ENCODE assay signal across 1 cellular context in genomic region chr1:154607748-154608521, GRCh38.
TF ChIP-seq lines count a peak whose summit lies in the region.

A gene with protein sequence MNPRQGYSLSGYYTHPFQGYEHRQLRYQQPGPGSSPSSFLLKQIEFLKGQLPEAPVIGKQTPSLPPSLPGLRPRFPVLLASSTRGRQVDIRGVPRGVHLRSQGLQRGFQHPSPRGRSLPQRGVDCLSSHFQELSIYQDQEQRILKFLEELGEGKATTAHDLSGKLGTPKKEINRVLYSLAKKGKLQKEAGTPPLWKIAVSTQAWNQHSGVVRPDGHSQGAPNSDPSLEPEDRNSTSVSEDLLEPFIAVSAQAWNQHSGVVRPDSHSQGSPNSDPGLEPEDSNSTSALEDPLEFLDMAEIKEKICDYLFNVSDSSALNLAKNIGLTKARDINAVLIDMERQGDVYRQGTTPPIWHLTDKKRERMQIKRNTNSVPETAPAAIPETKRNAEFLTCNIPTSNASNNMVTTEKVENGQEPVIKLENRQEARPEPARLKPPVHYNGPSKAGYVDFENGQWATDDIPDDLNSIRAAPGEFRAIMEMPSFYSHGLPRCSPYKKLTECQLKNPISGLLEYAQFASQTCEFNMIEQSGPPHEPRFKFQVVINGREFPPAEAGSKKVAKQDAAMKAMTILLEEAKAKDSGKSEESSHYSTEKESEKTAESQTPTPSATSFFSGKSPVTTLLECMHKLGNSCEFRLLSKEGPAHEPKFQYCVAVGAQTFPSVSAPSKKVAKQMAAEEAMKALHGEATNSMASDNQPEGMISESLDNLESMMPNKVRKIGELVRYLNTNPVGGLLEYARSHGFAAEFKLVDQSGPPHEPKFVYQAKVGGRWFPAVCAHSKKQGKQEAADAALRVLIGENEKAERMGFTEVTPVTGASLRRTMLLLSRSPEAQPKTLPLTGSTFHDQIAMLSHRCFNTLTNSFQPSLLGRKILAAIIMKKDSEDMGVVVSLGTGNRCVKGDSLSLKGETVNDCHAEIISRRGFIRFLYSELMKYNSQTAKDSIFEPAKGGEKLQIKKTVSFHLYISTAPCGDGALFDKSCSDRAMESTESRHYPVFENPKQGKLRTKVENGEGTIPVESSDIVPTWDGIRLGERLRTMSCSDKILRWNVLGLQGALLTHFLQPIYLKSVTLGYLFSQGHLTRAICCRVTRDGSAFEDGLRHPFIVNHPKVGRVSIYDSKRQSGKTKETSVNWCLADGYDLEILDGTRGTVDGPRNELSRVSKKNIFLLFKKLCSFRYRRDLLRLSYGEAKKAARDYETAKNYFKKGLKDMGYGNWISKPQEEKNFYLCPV (minus strand): TSS chr1:154608186. CDS start chr1:154608006, 180 bp downstream.

TF ChIP-seq in GM12878, 131 proteins besides CTCF, POLR2A, EP300 and RAD21 (continued from another document and continues in another):
- TF ChIP-seq BCLAF1 (IDR thresholded peaks at IDR 0.05) (no peak), POU2F2 (IDR thresholded peaks at IDR 0.05; ENCODE audit: borderline replicate concordance, low read depth, low read length) (0 out of 3 replicates have a peak, but pooled peaks have one; percentile 58), SIN3A (IDR thresholded peaks at IDR 0.05; ENCODE audit: low read depth, low read length) (no peak), ATF7 (IDR thresholded peaks at IDR 0.05; ENCODE audit: low read depth) (peak; percentile 34), NR2F1 (conservative IDR thresholded peaks at IDR 0.05) (peak; percentile 69; the same call in 1 of the 2 replicates), NFIC (IDR thresholded peaks at IDR 0.05; ENCODE audit: low read depth, low read length) (0 out of 2 replicates have a peak, but pooled peaks have one; percentile 60), MXI1 (IDR thresholded peaks at IDR 0.05; ENCODE audit: low read depth, low read length) (peak; percentile 58), CBX5 (IDR thresholded peaks at IDR 0.05; ENCODE audit: low read depth) (peak; percentile 87), KAT2A (conservative IDR thresholded peaks at IDR 0.05; ENCODE audit: control insufficient read depth, low read depth, low read length) (no peak), RUNX3 (IDR thresholded peaks at IDR 0.05; ENCODE audit: low read length) (peak; percentile 66), E4F1 (IDR thresholded peaks at IDR 0.05; ENCODE audit: borderline replicate concordance, partially characterized antibody) (peak; percentile 62), YBX1 (IDR thresholded peaks at IDR 0.05) (no peak), CHD2 (IDR thresholded peaks at IDR 0.05; ENCODE audit: borderline replicate concordance, low read depth, low read length) (peak; percentile 92), SMAD5 (IDR thresholded peaks at IDR 0.05; ENCODE audit: low read depth) (peak; percentile 52; the same call in 1 of the 2 replicates), ZBED1 (IDR thresholded peaks at IDR 0.05; ENCODE audit: borderline replicate concordance) (no peak; the same call in 1 of the 2 replicates), EED (IDR thresholded peaks at IDR 0.05; ENCODE audit: low read depth) (no peak; the same call in 1 of the 2 replicates), MTA2 (IDR thresholded peaks at IDR 0.05; ENCODE audit: low read depth) (0 out of 2 replicates have a peak, but pooled peaks have one; percentile 10), HSF1 (IDR thresholded peaks at IDR 0.05; ENCODE audit: low read depth, low read length) (no peak), RCOR1 (conservative IDR thresholded peaks at IDR 0.05; ENCODE audit: low read depth, low read length) (no peak), NFYA (IDR thresholded peaks at IDR 0.05; ENCODE audit: borderline replicate concordance, low read depth, low read length) (no peak)
- TF ChIP-seq, protein P1, sequence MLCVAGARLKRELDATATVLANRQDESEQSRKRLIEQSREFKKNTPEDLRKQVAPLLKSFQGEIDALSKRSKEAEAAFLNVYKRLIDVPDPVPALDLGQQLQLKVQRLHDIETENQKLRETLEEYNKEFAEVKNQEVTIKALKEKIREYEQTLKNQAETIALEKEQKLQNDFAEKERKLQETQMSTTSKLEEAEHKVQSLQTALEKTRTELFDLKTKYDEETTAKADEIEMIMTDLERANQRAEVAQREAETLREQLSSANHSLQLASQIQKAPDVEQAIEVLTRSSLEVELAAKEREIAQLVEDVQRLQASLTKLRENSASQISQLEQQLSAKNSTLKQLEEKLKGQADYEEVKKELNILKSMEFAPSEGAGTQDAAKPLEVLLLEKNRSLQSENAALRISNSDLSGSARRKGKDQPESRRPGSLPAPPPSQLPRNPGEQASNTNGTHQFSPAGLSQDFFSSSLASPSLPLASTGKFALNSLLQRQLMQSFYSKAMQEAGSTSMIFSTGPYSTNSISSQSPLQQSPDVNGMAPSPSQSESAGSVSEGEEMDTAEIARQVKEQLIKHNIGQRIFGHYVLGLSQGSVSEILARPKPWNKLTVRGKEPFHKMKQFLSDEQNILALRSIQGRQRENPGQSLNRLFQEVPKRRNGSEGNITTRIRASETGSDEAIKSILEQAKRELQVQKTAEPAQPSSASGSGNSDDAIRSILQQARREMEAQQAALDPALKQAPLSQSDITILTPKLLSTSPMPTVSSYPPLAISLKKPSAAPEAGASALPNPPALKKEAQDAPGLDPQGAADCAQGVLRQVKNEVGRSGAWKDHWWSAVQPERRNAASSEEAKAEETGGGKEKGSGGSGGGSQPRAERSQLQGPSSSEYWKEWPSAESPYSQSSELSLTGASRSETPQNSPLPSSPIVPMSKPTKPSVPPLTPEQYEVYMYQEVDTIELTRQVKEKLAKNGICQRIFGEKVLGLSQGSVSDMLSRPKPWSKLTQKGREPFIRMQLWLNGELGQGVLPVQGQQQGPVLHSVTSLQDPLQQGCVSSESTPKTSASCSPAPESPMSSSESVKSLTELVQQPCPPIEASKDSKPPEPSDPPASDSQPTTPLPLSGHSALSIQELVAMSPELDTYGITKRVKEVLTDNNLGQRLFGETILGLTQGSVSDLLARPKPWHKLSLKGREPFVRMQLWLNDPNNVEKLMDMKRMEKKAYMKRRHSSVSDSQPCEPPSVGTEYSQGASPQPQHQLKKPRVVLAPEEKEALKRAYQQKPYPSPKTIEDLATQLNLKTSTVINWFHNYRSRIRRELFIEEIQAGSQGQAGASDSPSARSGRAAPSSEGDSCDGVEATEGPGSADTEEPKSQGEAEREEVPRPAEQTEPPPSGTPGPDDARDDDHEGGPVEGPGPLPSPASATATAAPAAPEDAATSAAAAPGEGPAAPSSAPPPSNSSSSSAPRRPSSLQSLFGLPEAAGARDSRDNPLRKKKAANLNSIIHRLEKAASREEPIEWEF (IDR thresholded peaks at IDR 0.05; ENCODE audit: insufficient replicate concordance, low read depth, low read length) = no peak
- TF ChIP-seq, protein P2, sequence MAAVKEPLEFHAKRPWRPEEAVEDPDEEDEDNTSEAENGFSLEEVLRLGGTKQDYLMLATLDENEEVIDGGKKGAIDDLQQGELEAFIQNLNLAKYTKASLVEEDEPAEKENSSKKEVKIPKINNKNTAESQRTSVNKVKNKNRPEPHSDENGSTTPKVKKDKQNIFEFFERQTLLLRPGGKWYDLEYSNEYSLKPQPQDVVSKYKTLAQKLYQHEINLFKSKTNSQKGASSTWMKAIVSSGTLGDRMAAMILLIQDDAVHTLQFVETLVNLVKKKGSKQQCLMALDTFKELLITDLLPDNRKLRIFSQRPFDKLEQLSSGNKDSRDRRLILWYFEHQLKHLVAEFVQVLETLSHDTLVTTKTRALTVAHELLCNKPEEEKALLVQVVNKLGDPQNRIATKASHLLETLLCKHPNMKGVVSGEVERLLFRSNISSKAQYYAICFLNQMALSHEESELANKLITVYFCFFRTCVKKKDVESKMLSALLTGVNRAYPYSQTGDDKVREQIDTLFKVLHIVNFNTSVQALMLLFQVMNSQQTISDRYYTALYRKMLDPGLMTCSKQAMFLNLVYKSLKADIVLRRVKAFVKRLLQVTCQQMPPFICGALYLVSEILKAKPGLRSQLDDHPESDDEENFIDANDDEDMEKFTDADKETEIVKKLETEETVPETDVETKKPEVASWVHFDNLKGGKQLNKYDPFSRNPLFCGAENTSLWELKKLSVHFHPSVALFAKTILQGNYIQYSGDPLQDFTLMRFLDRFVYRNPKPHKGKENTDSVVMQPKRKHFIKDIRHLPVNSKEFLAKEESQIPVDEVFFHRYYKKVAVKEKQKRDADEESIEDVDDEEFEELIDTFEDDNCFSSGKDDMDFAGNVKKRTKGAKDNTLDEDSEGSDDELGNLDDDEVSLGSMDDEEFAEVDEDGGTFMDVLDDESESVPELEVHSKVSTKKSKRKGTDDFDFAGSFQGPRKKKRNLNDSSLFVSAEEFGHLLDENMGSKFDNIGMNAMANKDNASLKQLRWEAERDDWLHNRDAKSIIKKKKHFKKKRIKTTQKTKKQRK (IDR thresholded peaks at IDR 0.05; ENCODE audit: low read depth, low read length) = no peak
- TF ChIP-seq, protein P3, sequence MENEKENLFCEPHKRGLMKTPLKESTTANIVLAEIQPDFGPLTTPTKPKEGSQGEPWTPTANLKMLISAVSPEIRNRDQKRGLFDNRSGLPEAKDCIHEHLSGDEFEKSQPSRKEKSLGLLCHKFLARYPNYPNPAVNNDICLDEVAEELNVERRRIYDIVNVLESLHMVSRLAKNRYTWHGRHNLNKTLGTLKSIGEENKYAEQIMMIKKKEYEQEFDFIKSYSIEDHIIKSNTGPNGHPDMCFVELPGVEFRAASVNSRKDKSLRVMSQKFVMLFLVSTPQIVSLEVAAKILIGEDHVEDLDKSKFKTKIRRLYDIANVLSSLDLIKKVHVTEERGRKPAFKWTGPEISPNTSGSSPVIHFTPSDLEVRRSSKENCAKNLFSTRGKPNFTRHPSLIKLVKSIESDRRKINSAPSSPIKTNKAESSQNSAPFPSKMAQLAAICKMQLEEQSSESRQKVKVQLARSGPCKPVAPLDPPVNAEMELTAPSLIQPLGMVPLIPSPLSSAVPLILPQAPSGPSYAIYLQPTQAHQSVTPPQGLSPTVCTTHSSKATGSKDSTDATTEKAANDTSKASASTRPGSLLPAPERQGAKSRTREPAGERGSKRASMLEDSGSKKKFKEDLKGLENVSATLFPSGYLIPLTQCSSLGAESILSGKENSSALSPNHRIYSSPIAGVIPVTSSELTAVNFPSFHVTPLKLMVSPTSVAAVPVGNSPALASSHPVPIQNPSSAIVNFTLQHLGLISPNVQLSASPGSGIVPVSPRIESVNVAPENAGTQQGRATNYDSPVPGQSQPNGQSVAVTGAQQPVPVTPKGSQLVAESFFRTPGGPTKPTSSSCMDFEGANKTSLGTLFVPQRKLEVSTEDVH (IDR thresholded peaks at IDR 0.05; ENCODE audit: low read depth, partially characterized antibody) = no peak
- TF ChIP-seq, protein P4, sequence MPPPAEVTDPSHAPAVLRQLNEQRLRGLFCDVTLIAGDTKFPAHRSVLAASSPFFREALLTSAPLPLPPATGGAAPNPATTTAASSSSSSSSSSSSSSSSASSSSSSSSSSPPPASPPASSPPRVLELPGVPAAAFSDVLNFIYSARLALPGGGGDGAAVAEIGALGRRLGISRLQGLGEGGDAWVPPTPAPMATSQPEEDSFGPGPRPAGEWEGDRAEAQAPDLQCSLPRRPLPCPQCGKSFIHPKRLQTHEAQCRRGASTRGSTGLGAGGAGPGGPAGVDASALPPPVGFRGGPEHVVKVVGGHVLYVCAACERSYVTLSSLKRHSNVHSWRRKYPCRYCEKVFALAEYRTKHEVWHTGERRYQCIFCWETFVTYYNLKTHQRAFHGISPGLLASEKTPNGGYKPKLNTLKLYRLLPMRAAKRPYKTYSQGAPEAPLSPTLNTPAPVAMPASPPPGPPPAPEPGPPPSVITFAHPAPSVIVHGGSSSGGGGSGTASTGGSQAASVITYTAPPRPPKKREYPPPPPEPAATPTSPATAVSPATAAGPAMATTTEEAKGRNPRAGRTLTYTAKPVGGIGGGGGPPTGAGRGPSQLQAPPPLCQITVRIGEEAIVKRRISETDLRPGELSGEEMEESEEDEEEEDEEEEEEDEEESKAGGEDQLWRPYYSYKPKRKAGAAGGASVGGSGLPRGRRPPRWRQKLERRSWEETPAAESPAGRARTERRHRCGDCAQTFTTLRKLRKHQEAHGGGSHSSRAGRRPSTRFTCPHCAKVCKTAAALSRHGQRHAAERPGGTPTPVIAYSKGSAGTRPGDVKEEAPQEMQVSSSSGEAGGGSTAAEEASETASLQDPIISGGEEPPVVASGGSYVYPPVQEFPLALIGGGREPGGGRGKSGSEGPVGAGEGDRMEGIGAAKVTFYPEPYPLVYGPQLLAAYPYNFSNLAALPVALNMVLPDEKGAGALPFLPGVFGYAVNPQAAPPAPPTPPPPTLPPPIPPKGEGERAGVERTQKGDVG (CRISPR knock-in tag; IDR thresholded peaks at IDR 0.05) = no peak
